In genomic region chr3:195149292-195149691, GRCh38 we compare ENCODE assay signal across 16 cellular contexts.
DNase-seq lines count a peak whose midpoint lies in the region; ATAC-seq, FAIRE-seq and TF ChIP-seq lines count a peak whose summit lies in the region.
"Had no signal": no experiment of that assay in that cellular context is flagged by ENCODE, and none has a peak within 500 bp of the region (broad histone marks: within the 10 kb centered on the region; RNA-seq: fewer than 3 reads in every experiment).

No MANE protein-coding gene starts in this region.

- POLR2A ChIA-PET in A673 (lab: Charles Lee; ENCODE audit: low non-redundant PET): no interaction called here

- peaks cover 37% of the 10 kb centered on the region for H3K4me1 Mint-ChIP-seq in activated CD4-positive, alpha-beta T cell treated with anti-CD3 and anti-CD28 coated beads, Interleukin-2, amount 10 ng/mL, durations not matched to agents 24 days and 14 days

- H3K27me3 ChIP-seq in A673 (replicated peaks; ENCODE audit: insufficient read depth, low read depth, low read length, poor library complexity) (no peaks in the 10 kb centered on the region), brain microvascular endothelial cell (replicated peaks) (no peaks in the 10 kb centered on the region), muscle layer of colon (ENCODE audit: control insufficient read depth in 1 of 2, insufficient read depth in 2 of 2, low read length in 2 of 2) (no peaks in the 10 kb centered on the region)
- H3K27me3 ChIP-seq: dorsolateral prefrontal cortex had no signal

- no peak overlapping the region for H3K27ac Mint-ChIP-seq in activated CD4-positive, alpha-beta T cell treated with anti-CD3 and anti-CD28 coated beads, Interleukin-2, amount 10 ng/mL, durations not matched to agents 24 days and 14 days

- peak overlapping the region; percentile 4 for H3K9ac ChIP-seq in muscle layer of colon (ENCODE audit: low read length)

- no peaks in the 10 kb centered on the region for H3K9me3 Mint-ChIP-seq in activated CD4-positive, alpha-beta T cell treated with anti-CD3 and anti-CD28 coated beads, Interleukin-2, amount 10 ng/mL, durations not matched to agents 24 days and 14 days

- TF ChIP-seq CTCF in A673 (conservative IDR thresholded peaks at IDR 0.05; ENCODE audit: low read depth, low read length) (no peak), brain microvascular endothelial cell (IDR thresholded peaks at IDR 0.05; ENCODE audit: low read depth, low read length, missing control alignments) (no peak)

- H3K36me3 Mint-ChIP-seq in activated CD4-positive, alpha-beta T cell treated with anti-CD3 and anti-CD28 coated beads, Interleukin-2, amount 10 ng/mL, durations not matched to agents 24 days and 14 days (ENCODE audit: low read depth): no peaks in the 10 kb centered on the region

- DNase-seq in A673 (ENCODE audit: low spot score) (no peak), GM12891 (ENCODE audit: insufficient read length, low spot score) (no peak), brain microvascular endothelial cell (no peak), NCI-H1105 (lab: John Stamatoyannopoulos, UW) (no peak)
- DNase-seq in activated CD4-positive, alpha-beta T cell treated with anti-CD3 and anti-CD28 coated beads, Interleukin-2, amount 10 ng/mL, durations not matched to agents 24 days and 14 days: no peak
- DNase-seq: anterior cingulate cortex; dorsolateral prefrontal cortex; kidney glomerular epithelial cell; NCI-H1417 treated with DMSO at 0.1 percent for 48 hours; NCI-H526; occipital lobe; stimulated activated CD8-positive, alpha-beta memory T cell treated with anti-CD3 and anti-CD28 coated beads, Interleukin-4, amount 100 ng/mL, for 48 hours had no signal

- no peaks in the 10 kb centered on the region for H3K36me3 ChIP-seq in A673 (ENCODE audit: insufficient read depth, low read length, poor library complexity, severe bottlenecking)
- H3K36me3 ChIP-seq in brain microvascular endothelial cell (replicated peaks): no peaks in the 10 kb centered on the region
- no peaks in the 10 kb centered on the region for H3K36me3 ChIP-seq in muscle layer of colon (ENCODE audit: insufficient read depth, low read length)

- TF ChIP-seq POLR2A in GM12891 (IDR thresholded peaks at IDR 0.05; ENCODE audit: low read depth, low read length): no peak; the same call in 1 of the 2 replicates

- H3K9me3 ChIP-seq in A673 (ENCODE audit: low read depth, low read length, poor library complexity, severe bottlenecking) (no peaks in the 10 kb centered on the region), muscle layer of colon (ENCODE audit: low read length) (no peaks in the 10 kb centered on the region)

- H3K4me3 ChIP-seq in A673 (ENCODE audit: low read depth, low read length, poor library complexity, severe bottlenecking) (no peak overlapping the region), brain microvascular endothelial cell (ENCODE audit: low read depth, low read length) (no peak overlapping the region), muscle layer of colon (ENCODE audit: low read depth in 1 of 2, low read length in 2 of 2) (no peak overlapping the region)

- CTCF ChIA-PET in A673 (lab: Charles Lee): no interaction called here

- intact Hi-C loops in A673 (cut with micrococcal nuclease; ENCODE audit: unreplicated experiment): no loop called here
- intact Hi-C loops in activated CD4-positive, alpha-beta T cell treated with anti-CD3 and anti-CD28 coated beads, Interleukin-2, amount 10 ng/mL, durations not matched to agents 24 days and 14 days (cut with micrococcal nuclease): loop anchor here (5.0 kb wide), 1 partner anchor 113 kb away; no protein-coding TSS in a partner anchor

- H3K27ac ChIP-seq in A673 (ENCODE audit: low read depth, low read length, poor library complexity, severe bottlenecking) (peak overlapping the region; percentile 36), brain microvascular endothelial cell (peak overlapping the region; percentile 82), muscle layer of colon (ENCODE audit: low read depth, low read length) (no peak overlapping the region)

- no peak for FAIRE-seq in GM12891 (lab: Jason Lieb, UNC)
- FAIRE-seq: frontal cortex had no signal

- no peak for ATAC-seq in GM19397 (IDR thresholded peaks at IDR 0.05; ENCODE audit: unreplicated experiment)
- no peak for ATAC-seq in GM21526 (IDR thresholded peaks at IDR 0.05; ENCODE audit: low FRiP score, unreplicated experiment)

- in situ Hi-C loops in brain microvascular endothelial cell (cut with HindIII; ENCODE audit: low pct_ligation_motif_present, low sequenced_read_pairs): no loop called here

- H3K27me3 Mint-ChIP-seq in activated CD4-positive, alpha-beta T cell treated with anti-CD3 and anti-CD28 coated beads, Interleukin-2, amount 10 ng/mL, durations not matched to agents 24 days and 14 days: no peaks in the 10 kb centered on the region

- peaks cover 63% of the 10 kb centered on the region for H3K4me1 ChIP-seq in A673 (ENCODE audit: insufficient read depth, low read length, poor library complexity, severe bottlenecking)
- peaks cover 40% of the 10 kb centered on the region for H3K4me1 ChIP-seq in muscle layer of colon (ENCODE audit: insufficient read depth, low read length)

- H3K4me3 Mint-ChIP-seq in activated CD4-positive, alpha-beta T cell treated with anti-CD3 and anti-CD28 coated beads, Interleukin-2, amount 10 ng/mL, durations not matched to agents 24 days and 14 days: no peak overlapping the region

- no TSS peak for BruUV-seq in A673 (replicated peaks; lab: Mats Ljungman, UMichigan)

TF ChIP-seq in GM12891, 5 proteins besides CTCF, POLR2A, EP300 and RAD21:
- TF ChIP-seq POU2F2 (IDR thresholded peaks at IDR 0.05; ENCODE audit: low read depth, low read length) (0 out of 2 replicates have a peak, but pooled peaks have one; percentile 22), POLR2AphosphoS5 (IDR thresholded peaks at IDR 0.05; ENCODE audit: low read depth, low read length) (peak; percentile 60), PAX5 (IDR thresholded peaks at IDR 0.05; ENCODE audit: insufficient read depth, low read length, severe bottlenecking) (no peak)
TF ChIP-seq in GM12891: peak in this region for 2.
